In genomic region chr1:43510621-43511020, GRCh38 we compare ENCODE assay signal across 33 cellular contexts.
"Had no signal": no experiment of that assay in that cellular context is flagged by ENCODE, and none has a peak within 500 bp of the region (broad histone marks: within the 10 kb centered on the region; RNA-seq: fewer than 3 reads in every experiment).

No MANE protein-coding gene starts in this region.

- ATAC-seq: K562, Panc1, T-cell, T-helper 17 cell had no signal

- DNase-seq: activated CD4-positive, alpha-beta T cell treated with anti-CD3 and anti-CD28 coated beads, Interleukin-2, amount 10 ng/mL, durations not matched to agents 24 days and 14 days; activated CD4-positive, alpha-beta T cell treated with anti-CD3 and anti-CD28 coated beads, Interleukin-2, amount 50 U/mL, for 4 hours; activated CD4-positive, CD25-positive, alpha-beta regulatory T cell; activated gamma-delta T cell treated with Interleukin-2 at 50 U/mL for 16 hours; activated naive CD4-positive, alpha-beta T cell treated with anti-CD3 and anti-CD28 coated beads for 36 hours; activated T-cell treated with anti-CD3 and anti-CD28 coated beads for 4 hours; activated T-cell treated with anti-CD3 and anti-CD28 coated beads, Interleukin-2, amount 50 U/mL, for 4 hours; brain microvascular endothelial cell; central memory CD4-positive, alpha-beta T cell; IMR-90; Karpas-422; NCI-H1048; NCI-H1105 treated with DMSO at 0.1 percent for 48 hours; NCI-H1436; NCI-H1694; NCI-H1930; NCI-H2081 treated with DMSO at 0.1 percent for 48 hours; NCI-H510A; NCI-H526; NCI-H748 treated with DMSO at 0.1 percent for 48 hours; OCI-M1; SHP77 treated with DMSO at 0.1 percent for 48 hours; SK-N-SH; T-helper 17 cell had no signal

- H3K9me3 Mint-ChIP-seq: activated naive CD4-positive, alpha-beta T cell treated with anti-CD3 and anti-CD28 coated beads, Interleukin-2, amount 50 U/mL, for 72 hours; activated T-cell treated with anti-CD3 and anti-CD28 coated beads, Interleukin-2, amount 50 U/mL, for 4 hours; activated T-helper 1 cell treated with anti-CD3 and anti-CD28 coated beads, Interleukin-12 subunit alpha, Interleukin-12 subunit beta, Interleukin-2, Interleukin-4 antibody, amounts not matched to agents 30 ng/mL and 10 ng/mL and 1 ng/mL, durations not matched to agents 14 hours and 24 hours and 36 hours had no signal

- H3K4me1 ChIP-seq: adrenal gland, SJSA1 had no signal

- H3K36me3 ChIP-seq: adrenal gland, brain microvascular endothelial cell, SJSA1 had no signal

- H3K9me3 ChIP-seq: adrenal gland, SJSA1, SK-N-SH had no signal

- H3K27ac ChIP-seq: adrenal gland, brain microvascular endothelial cell, SJSA1, VCaP had no signal

- H3K27ac Mint-ChIP-seq: activated CD8-positive, alpha-beta T cell treated with anti-CD3 and anti-CD28 coated beads for 36 hours; activated naive CD4-positive, alpha-beta T cell treated with anti-CD3 and anti-CD28 coated beads for 36 hours; activated naive CD4-positive, alpha-beta T cell treated with anti-CD3 and anti-CD28 coated beads, Interleukin-2, amount 50 U/mL, for 72 hours; activated T-helper 1 cell treated with anti-CD3 and anti-CD28 coated beads, Interleukin-12 subunit alpha, Interleukin-12 subunit beta, Interleukin-2, Interleukin-4 antibody, amounts not matched to agents 30 ng/mL and 10 ng/mL and 1 ng/mL, durations not matched to agents 14 hours and 24 hours and 36 hours; T-cell; T-helper 17 cell had no signal

- H3K36me3 Mint-ChIP-seq: activated naive CD4-positive, alpha-beta T cell treated with anti-CD3 and anti-CD28 coated beads, Interleukin-2, amount 50 U/mL, for 72 hours; T-cell had no signal

- H3K4me3 Mint-ChIP-seq: activated CD4-positive, alpha-beta T cell treated with anti-CD3 and anti-CD28 coated beads, Interleukin-2, amount 10 ng/mL, durations not matched to agents 24 days and 14 days; activated CD8-positive, alpha-beta T cell treated with anti-CD3 and anti-CD28 coated beads for 36 hours; activated naive CD4-positive, alpha-beta T cell treated with anti-CD3 and anti-CD28 coated beads for 36 hours; activated T-cell treated with anti-CD3 and anti-CD28 coated beads, Interleukin-2, amount 50 U/mL, for 4 hours; activated T-helper 1 cell treated with anti-CD3 and anti-CD28 coated beads, Interleukin-12 subunit alpha, Interleukin-12 subunit beta, Interleukin-2, Interleukin-4 antibody, amounts not matched to agents 30 ng/mL and 10 ng/mL and 1 ng/mL, durations not matched to agents 14 hours and 24 hours and 36 hours; T-cell; T-helper 17 cell had no signal

- H3K27me3 ChIP-seq: adrenal gland, brain microvascular endothelial cell, SJSA1 had no signal

- H3K4me1 Mint-ChIP-seq: T-cell had no signal

- H3K4me3 ChIP-seq: adrenal gland, K562, SJSA1 had no signal
